In the genomic region with DNA sequence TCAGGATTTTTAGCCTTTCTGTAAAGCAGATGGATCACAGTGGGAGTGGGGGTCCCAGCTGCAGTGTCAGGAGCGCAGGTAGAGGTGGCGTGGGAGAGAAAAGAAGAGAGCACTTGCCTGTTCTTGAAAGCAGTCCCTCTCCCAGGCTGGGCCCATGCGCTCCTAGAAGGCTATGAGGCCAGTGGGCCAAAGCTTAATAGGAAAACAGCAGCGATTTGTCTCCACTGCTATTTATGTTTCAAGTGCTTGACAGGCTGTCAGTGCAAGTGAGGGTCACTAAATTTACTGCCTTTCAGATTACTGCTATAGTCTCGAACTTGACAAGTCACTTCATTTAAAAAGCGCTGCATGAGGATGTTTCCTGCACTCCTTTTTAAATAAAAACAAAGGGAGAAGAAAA, we compare ENCODE assay signal across 14 cellular contexts.
"Had no signal": no experiment of that assay in that cellular context is flagged by ENCODE, and none has a peak within 500 bp of the region (broad histone marks: within the 10 kb centered on the region; RNA-seq: fewer than 3 reads in every experiment).

No MANE protein-coding gene starts in this region.

- H3K9me3 ChIP-seq: right lobe of liver, suprapubic skin had no signal

- ATAC-seq: naive thymus-derived CD8-positive, alpha-beta T cell; right lobe of liver had no signal

- DNase-seq: activated CD4-positive, alpha-beta T cell treated with anti-CD3 and anti-CD28 coated beads, Interleukin-2, amount 50 U/mL, for 1 hour; activated CD8-positive, alpha-beta memory T cell treated with anti-CD3 and anti-CD28 coated beads for 24 hours; activated naive CD4-positive, alpha-beta T cell treated with Interleukin-2 at 50 U/mL for 16 hours; anterior cingulate cortex; dorsolateral prefrontal cortex; kidney; mesenchymal stem cell; naive thymus-derived CD8-positive, alpha-beta T cell; occipital lobe; right lobe of liver; T-helper 2 cell; trophoblast cell had no signal

- H3K27ac ChIP-seq: dorsolateral prefrontal cortex, right lobe of liver, suprapubic skin had no signal

- H3K27me3 ChIP-seq: dorsolateral prefrontal cortex, right lobe of liver, suprapubic skin had no signal

- H3K4me1 ChIP-seq: right lobe of liver, suprapubic skin had no signal

- H3K4me3 ChIP-seq: dorsolateral prefrontal cortex, right lobe of liver, smooth muscle cell, suprapubic skin had no signal

- H3K36me3 ChIP-seq: right lobe of liver, suprapubic skin had no signal
